In the genomic region with DNA sequence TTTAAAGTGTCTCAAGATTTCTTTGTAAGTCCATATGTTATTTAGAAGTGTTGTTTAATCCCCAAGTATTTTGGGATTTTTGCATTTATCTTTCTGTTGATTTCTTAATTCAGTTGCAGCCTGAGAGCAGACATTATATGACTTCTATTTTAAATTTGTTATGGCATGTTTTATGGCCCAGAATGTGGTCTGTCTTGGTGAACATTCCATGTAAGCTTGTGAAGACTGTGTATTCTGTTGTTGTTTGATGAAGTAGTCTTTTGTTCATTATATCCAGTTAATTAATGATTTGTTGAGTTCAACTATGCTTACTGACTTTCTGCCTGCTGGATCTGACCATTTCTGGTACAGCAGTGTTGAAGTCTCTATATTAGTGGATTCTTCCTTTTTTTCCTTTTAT, we compare ENCODE assay signal across 30 cellular contexts.
"Had no signal": no experiment of that assay in that cellular context is flagged by ENCODE, and none has a peak within 500 bp of the region (broad histone marks: within the 10 kb centered on the region; RNA-seq: fewer than 3 reads in every experiment).

No MANE protein-coding gene starts in this region.

- H3K4me3 Mint-ChIP-seq: activated CD4-positive, alpha-beta T cell treated with anti-CD3 and anti-CD28 coated beads, Interleukin-2, amount 10 ng/mL, durations not matched to agents 7 days and 5 days; activated CD8-positive, alpha-beta T cell treated with anti-CD3 and anti-CD28 coated beads for 36 hours; mesothelial cell of epicardium; stimulated activated memory B cell treated with anti-CD40 and anti-IgM and Interleukin-4, amounts not matched to agents 10 μg/mL and 1 μg/mL and 100 μg/mL, for 72 hours; stimulated activated naive CD8-positive, alpha-beta T cell treated with anti-CD3 and anti-CD28 coated beads, Interleukin-15, amount 100 ng/mL, for 72 hours had no signal

- H3K9me3 Mint-ChIP-seq: activated CD8-positive, alpha-beta T cell treated with anti-CD3 and anti-CD28 coated beads for 36 hours had no signal

- DNase-seq: activated CD4-positive, alpha-beta T cell treated with anti-CD3 and anti-CD28 coated beads for 1 hour; activated CD4-positive, alpha-beta T cell treated with anti-CD3 and anti-CD28 coated beads, Interleukin-2, amount 10 ng/mL, durations not matched to agents 7 days and 5 days; activated CD8-positive, alpha-beta T cell treated with anti-CD3 and anti-CD28 coated beads for 36 hours; activated naive CD4-positive, alpha-beta T cell; activated T-cell treated with anti-CD3 and anti-CD28 coated beads, Interleukin-2, amount 50 U/mL, for 48 hours; amygdala; central memory CD4-positive, alpha-beta T cell; islet precursor cell; left ventricle myocardium inferior; naive thymus-derived CD4-positive, alpha-beta T cell; occipital lobe; psoas muscle; stimulated activated CD4-positive, alpha-beta T cell treated with anti-CD3 and anti-CD28 coated beads, Interleukin-1b, Interleukin-23, amount 100 ng/mL, for 48 hours; stimulated activated CD4-positive, alpha-beta T cell treated with anti-CD3 and anti-CD28 coated beads, Interleukin-4, amount 100 ng/mL, for 4 hours; stimulated activated CD8-positive, alpha-beta memory T cell treated with anti-CD3 and anti-CD28 coated beads, Interleukin-4, amount 100 ng/mL, for 48 hours; stimulated activated naive CD8-positive, alpha-beta T cell treated with anti-CD3 and anti-CD28 coated beads, Interleukin-15, amount 100 ng/mL, for 72 hours; substantia nigra; T-helper 2 cell; thyroid gland; upper lobe of left lung had no signal

- H3K4me1 ChIP-seq: parathyroid adenoma had no signal

- H2AFZ ChIP-seq: hepatocyte, parathyroid adenoma had no signal

- ATAC-seq: activated CD8-positive, alpha-beta T cell treated with anti-CD3 and anti-CD28 coated beads for 36 hours; gastroesophageal sphincter; naive thymus-derived CD4-positive, alpha-beta T cell; psoas muscle; stimulated activated memory B cell treated with anti-CD40 and anti-IgM and Interleukin-4, amounts not matched to agents 10 μg/mL and 1 μg/mL and 100 μg/mL, for 72 hours; stimulated activated naive CD8-positive, alpha-beta T cell treated with anti-CD3 and anti-CD28 coated beads, Interleukin-15, amount 100 ng/mL, for 72 hours had no signal

- H3K4me3 ChIP-seq: gastroesophageal sphincter, hepatocyte, left ventricle myocardium inferior, lung, psoas muscle, right atrium auricular region, smooth muscle cell, thyroid gland, upper lobe of left lung, vagina had no signal

- H3K27me3 Mint-ChIP-seq: activated CD4-positive, alpha-beta T cell treated with anti-CD3 and anti-CD28 coated beads, Interleukin-2, amount 10 ng/mL, durations not matched to agents 7 days and 5 days; activated CD8-positive, alpha-beta T cell treated with anti-CD3 and anti-CD28 coated beads for 36 hours; naive thymus-derived CD4-positive, alpha-beta T cell; stimulated activated memory B cell treated with anti-CD40 and anti-IgM and Interleukin-4, amounts not matched to agents 10 μg/mL and 1 μg/mL and 100 μg/mL, for 72 hours; stimulated activated naive CD8-positive, alpha-beta T cell treated with anti-CD3 and anti-CD28 coated beads, Interleukin-15, amount 100 ng/mL, for 72 hours had no signal

- H3K27ac ChIP-seq: epithelial cell of prostate, gastroesophageal sphincter, hepatocyte, left ventricle myocardium inferior, parathyroid adenoma, psoas muscle, right atrium auricular region, thyroid gland, upper lobe of left lung, vagina had no signal

- H3K9ac ChIP-seq: parathyroid adenoma had no signal

- H3K4me2 ChIP-seq: hepatocyte, smooth muscle cell had no signal

- H3K27ac Mint-ChIP-seq: activated CD4-positive, alpha-beta T cell treated with anti-CD3 and anti-CD28 coated beads, Interleukin-2, amount 10 ng/mL, durations not matched to agents 7 days and 5 days; mesothelial cell of epicardium; stimulated activated memory B cell treated with anti-CD40 and anti-IgM and Interleukin-4, amounts not matched to agents 10 μg/mL and 1 μg/mL and 100 μg/mL, for 72 hours; stimulated activated naive CD8-positive, alpha-beta T cell treated with anti-CD3 and anti-CD28 coated beads, Interleukin-15, amount 100 ng/mL, for 72 hours had no signal

- H3K27me3 ChIP-seq: gastroesophageal sphincter, hepatocyte, right atrium auricular region, thyroid gland, upper lobe of left lung, vagina had no signal
